ENCODE assay signal across 1 cellular context in the genomic region with DNA sequence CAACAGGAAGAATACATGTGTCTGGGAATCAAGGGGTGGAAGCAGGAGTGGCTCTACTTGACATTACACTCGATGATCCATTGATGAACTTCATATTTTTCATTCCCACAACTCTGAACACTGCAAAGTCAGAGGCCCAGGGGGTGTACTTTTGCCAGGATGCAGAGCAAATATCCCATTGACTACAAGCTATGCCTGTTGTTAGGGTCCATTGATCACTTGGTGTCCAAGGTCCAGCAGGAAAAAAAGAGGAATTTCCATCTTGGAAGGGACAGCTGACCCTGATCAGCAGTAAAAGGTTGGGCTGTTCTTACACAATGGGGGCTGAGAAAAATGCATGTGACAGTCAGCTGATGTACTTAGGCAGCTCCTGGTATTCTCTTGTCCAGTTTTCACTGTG.
TF ChIP-seq lines count a peak whose summit lies in the region.

No MANE protein-coding gene starts in this region.

TF ChIP-seq in HepG2, 621 proteins besides CTCF, POLR2A, EP300 and RAD21 (continued from another document and continues in another):
- TF ChIP-seq, protein P1, sequence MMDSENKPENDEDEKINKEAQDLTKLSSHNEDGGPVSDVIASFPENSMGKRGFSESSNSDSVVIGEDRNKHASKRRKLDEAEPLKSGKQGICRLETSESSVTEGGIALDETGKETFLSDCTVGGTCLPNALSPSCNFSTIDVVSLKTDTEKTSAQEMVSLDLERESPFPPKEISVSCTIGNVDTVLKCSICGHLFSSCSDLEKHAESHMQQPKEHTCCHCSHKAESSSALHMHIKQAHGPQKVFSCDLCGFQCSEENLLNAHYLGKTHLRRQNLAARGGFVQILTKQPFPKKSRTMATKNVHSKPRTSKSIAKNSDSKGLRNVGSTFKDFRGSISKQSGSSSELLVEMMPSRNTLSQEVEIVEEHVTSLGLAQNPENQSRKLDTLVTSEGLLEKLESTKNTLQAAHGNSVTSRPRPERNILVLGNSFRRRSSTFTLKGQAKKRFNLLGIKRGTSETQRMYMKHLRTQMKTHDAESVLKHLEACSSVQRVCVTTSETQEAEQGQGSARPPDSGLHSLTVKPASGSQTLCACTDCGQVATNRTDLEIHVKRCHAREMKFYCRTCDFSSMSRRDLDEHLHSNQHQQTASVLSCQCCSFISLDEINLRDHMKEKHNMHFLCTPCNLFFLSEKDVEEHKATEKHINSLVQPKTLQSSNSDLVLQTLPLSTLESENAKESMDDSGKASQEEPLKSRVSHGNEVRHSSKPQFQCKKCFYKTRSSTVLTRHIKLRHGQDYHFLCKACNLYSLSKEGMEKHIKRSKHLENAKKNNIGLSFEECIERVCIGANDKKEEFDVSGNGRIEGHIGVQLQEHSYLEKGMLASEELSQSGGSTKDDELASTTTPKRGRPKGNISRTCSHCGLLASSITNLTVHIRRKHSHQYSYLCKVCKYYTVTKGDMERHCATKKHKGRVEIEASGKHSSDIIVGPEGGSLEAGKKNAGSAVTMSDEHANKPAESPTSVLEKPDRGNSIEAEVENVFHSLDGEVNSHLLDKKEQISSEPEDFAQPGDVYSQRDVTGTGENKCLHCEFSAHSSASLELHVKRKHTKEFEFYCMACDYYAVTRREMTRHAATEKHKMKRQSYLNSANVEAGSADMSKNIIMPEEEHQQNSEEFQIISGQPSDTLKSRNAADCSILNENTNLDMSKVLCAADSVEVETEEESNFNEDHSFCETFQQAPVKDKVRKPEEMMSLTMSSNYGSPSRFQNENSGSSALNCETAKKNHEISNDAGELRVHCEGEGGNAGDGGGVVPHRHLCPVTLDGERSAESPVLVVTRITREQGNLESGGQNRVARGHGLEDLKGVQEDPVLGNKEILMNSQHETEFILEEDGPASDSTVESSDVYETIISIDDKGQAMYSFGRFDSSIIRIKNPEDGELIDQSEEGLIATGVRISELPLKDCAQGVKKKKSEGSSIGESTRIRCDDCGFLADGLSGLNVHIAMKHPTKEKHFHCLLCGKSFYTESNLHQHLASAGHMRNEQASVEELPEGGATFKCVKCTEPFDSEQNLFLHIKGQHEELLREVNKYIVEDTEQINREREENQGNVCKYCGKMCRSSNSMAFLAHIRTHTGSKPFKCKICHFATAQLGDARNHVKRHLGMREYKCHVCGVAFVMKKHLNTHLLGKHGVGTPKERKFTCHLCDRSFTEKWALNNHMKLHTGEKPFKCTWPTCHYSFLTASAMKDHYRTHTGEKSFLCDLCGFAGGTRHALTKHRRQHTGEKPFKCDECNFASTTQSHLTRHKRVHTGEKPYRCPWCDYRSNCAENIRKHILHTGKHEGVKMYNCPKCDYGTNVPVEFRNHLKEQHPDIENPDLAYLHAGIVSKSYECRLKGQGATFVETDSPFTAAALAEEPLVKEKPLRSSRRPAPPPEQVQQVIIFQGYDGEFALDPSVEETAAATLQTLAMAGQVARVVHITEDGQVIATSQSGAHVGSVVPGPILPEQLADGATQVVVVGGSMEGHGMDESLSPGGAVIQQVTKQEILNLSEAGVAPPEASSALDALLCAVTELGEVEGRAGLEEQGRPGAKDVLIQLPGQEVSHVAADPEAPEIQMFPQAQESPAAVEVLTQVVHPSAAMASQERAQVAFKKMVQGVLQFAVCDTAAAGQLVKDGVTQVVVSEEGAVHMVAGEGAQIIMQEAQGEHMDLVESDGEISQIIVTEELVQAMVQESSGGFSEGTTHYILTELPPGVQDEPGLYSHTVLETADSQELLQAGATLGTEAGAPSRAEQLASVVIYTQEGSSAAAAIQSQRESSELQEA (CRISPR knock-in tag; IDR thresholded peaks at IDR 0.05; ENCODE audit: not compliant biosample characterization), result no peak
- TF ChIP-seq NR2F6 (IDR thresholded peaks at IDR 0.05), result no peak
- TF ChIP-seq NR2F6 (CRISPR knock-in tag; IDR thresholded peaks at IDR 0.05), result 0 out of 2 replicates have a peak, but pooled peaks have one; percentile 10
- TF ChIP-seq MIER2 (CRISPR knock-in tag; IDR thresholded peaks at IDR 0.05), result no peak
- no peak for TF ChIP-seq KDM5B (CRISPR knock-in tag; IDR thresholded peaks at IDR 0.05; ENCODE audit: borderline replicate concordance)
- no peak for TF ChIP-seq ZNF761 (CRISPR knock-in tag; conservative IDR thresholded peaks at IDR 0.05)
- peak; percentile 56; the same call in 1 of the 2 replicates for TF ChIP-seq ZNF644 (CRISPR knock-in tag; IDR thresholded peaks at IDR 0.05; ENCODE audit: low read depth)
- no peak for TF ChIP-seq PAWR (CRISPR knock-in tag; IDR thresholded peaks at IDR 0.05; ENCODE audit: borderline replicate concordance)
- TF ChIP-seq NR2F1 (CRISPR knock-in tag; IDR thresholded peaks at IDR 0.05), result no peak
- TF ChIP-seq HNF4G (IDR thresholded peaks at IDR 0.05; ENCODE audit: borderline replicate concordance, low read depth, low read length), result no peak
- 0 out of 2 replicates have a peak, but pooled peaks have one; percentile 55 for TF ChIP-seq HNF4G (CRISPR knock-in tag; IDR thresholded peaks at IDR 0.05; ENCODE audit: borderline replicate concordance, low read depth)
- TF ChIP-seq CBFB (CRISPR knock-in tag; IDR thresholded peaks at IDR 0.05), result no peak
- TF ChIP-seq HNF4A (CRISPR knock-in tag; IDR thresholded peaks at IDR 0.05), result peak; percentile 79
- TF ChIP-seq JUND (CRISPR knock-in tag; IDR thresholded peaks at IDR 0.05), result no peak
- peak; percentile 45 for TF ChIP-seq GATAD2A (CRISPR knock-in tag; IDR thresholded peaks at IDR 0.05)
- no peak for TF ChIP-seq MAZ (IDR thresholded peaks at IDR 0.05; ENCODE audit: borderline replicate concordance, low read depth, low read length)
- TF ChIP-seq MAZ (CRISPR knock-in tag; IDR thresholded peaks at IDR 0.05; ENCODE audit: low read depth), result no peak
- TF ChIP-seq ZFP1 (CRISPR knock-in tag; IDR thresholded peaks at IDR 0.05), result no peak
- TF ChIP-seq IRX3 (CRISPR knock-in tag; IDR thresholded peaks at IDR 0.05; ENCODE audit: borderline replicate concordance, low read depth), result no peak
- peak; percentile 68 for TF ChIP-seq PAXIP1 (CRISPR knock-in tag; conservative IDR thresholded peaks at IDR 0.05)
- no peak for TF ChIP-seq ZBTB7B (CRISPR knock-in tag; IDR thresholded peaks at IDR 0.05)
- peak; percentile 80 for TF ChIP-seq ZNF317 (CRISPR knock-in tag; IDR thresholded peaks at IDR 0.05)
- no peak for TF ChIP-seq KAT8 (CRISPR knock-in tag; IDR thresholded peaks at IDR 0.05)
- no peak for TF ChIP-seq ZNF17 (CRISPR knock-in tag; IDR thresholded peaks at IDR 0.05)
- no peak for TF ChIP-seq TIGD3 (CRISPR knock-in tag; IDR thresholded peaks at IDR 0.05; ENCODE audit: borderline replicate concordance)
- no peak for TF ChIP-seq RFXANK (CRISPR knock-in tag; IDR thresholded peaks at IDR 0.05)
- TF ChIP-seq FIP1L1 (IDR thresholded peaks at IDR 0.05; ENCODE audit: borderline replicate concordance, insufficient read depth, low read depth, low read length), result no peak
- peak; percentile 42; the same call in 1 of the 2 replicates for TF ChIP-seq CEBPB (IDR thresholded peaks at IDR 0.05; ENCODE audit: borderline replicate concordance, low read depth, low read length)
- TF ChIP-seq ZNF451 (CRISPR knock-in tag; IDR thresholded peaks at IDR 0.05), result no peak
- peak; percentile 51 for TF ChIP-seq TEAD3 (CRISPR knock-in tag; optimal IDR thresholded peaks at IDR 0.05; ENCODE audit: borderline replicate concordance)
- TF ChIP-seq ZBTB37 (CRISPR knock-in tag; IDR thresholded peaks at IDR 0.05), result no peak
- TF ChIP-seq SETDB1 (CRISPR knock-in tag; IDR thresholded peaks at IDR 0.05; ENCODE audit: borderline replicate concordance), result no peak
- TF ChIP-seq HOXA3 (CRISPR knock-in tag; IDR thresholded peaks at IDR 0.05), result no peak
- no peak for TF ChIP-seq AGO1 (IDR thresholded peaks at IDR 0.05; ENCODE audit: low read depth, low read length, poor library complexity, severe bottlenecking)
- TF ChIP-seq SPEN (CRISPR knock-in tag; IDR thresholded peaks at IDR 0.05; ENCODE audit: low read depth), result no peak
- TF ChIP-seq HHEX (CRISPR knock-in tag; IDR thresholded peaks at IDR 0.05), result no peak
- peak; percentile 34; the same call in 1 of the 2 replicates for TF ChIP-seq FOXO1 (CRISPR knock-in tag; IDR thresholded peaks at IDR 0.05)
- TF ChIP-seq, protein P2, sequence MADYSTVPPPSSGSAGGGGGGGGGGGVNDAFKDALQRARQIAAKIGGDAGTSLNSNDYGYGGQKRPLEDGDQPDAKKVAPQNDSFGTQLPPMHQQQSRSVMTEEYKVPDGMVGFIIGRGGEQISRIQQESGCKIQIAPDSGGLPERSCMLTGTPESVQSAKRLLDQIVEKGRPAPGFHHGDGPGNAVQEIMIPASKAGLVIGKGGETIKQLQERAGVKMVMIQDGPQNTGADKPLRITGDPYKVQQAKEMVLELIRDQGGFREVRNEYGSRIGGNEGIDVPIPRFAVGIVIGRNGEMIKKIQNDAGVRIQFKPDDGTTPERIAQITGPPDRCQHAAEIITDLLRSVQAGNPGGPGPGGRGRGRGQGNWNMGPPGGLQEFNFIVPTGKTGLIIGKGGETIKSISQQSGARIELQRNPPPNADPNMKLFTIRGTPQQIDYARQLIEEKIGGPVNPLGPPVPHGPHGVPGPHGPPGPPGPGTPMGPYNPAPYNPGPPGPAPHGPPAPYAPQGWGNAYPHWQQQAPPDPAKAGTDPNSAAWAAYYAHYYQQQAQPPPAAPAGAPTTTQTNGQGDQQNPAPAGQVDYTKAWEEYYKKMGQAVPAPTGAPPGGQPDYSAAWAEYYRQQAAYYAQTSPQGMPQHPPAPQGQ (CRISPR knock-in tag; IDR thresholded peaks at IDR 0.05; ENCODE audit: borderline replicate concordance), result no peak
- TF ChIP-seq ZNF501 (CRISPR knock-in tag; IDR thresholded peaks at IDR 0.05), result no peak
- no peak for TF ChIP-seq NFATC3 (CRISPR knock-in tag; IDR thresholded peaks at IDR 0.05)
- no peak for TF ChIP-seq ZNF367 (CRISPR knock-in tag; IDR thresholded peaks at IDR 0.05; ENCODE audit: borderline replicate concordance)
- TF ChIP-seq SRF (IDR thresholded peaks at IDR 0.05; ENCODE audit: low read depth, low read length), result no peak
- TF ChIP-seq ZNF891 (CRISPR knock-in tag; IDR thresholded peaks at IDR 0.05), result no peak
- TF ChIP-seq ZNF577 (CRISPR knock-in tag; IDR thresholded peaks at IDR 0.05; ENCODE audit: borderline replicate concordance, low read depth), result no peak
- no peak for TF ChIP-seq SMARCC2 (IDR thresholded peaks at IDR 0.05)
- no peak for TF ChIP-seq ARNT2 (CRISPR knock-in tag; IDR thresholded peaks at IDR 0.05; ENCODE audit: low read depth)
- no peak for TF ChIP-seq CREB1 (IDR thresholded peaks at IDR 0.05)
- TF ChIP-seq CREB1 (CRISPR knock-in tag; IDR thresholded peaks at IDR 0.05), result no peak
- no peak for TF ChIP-seq IRF2 (CRISPR knock-in tag; IDR thresholded peaks at IDR 0.05)
- peak; percentile 20 for TF ChIP-seq ASH2L (IDR thresholded peaks at IDR 0.05; ENCODE audit: insufficient read length, low read depth, low read length)
- no peak for TF ChIP-seq TRAFD1 (CRISPR knock-in tag; IDR thresholded peaks at IDR 0.05; ENCODE audit: borderline replicate concordance)
- TF ChIP-seq ZNF724P (CRISPR knock-in tag; IDR thresholded peaks at IDR 0.05; ENCODE audit: borderline replicate concordance), result no peak
